Comparison of ENCODE assay signal across 17 cellular contexts in genomic region chrX:49060914-49061313, GRCh38.
"Had no signal": no experiment of that assay in that cellular context is flagged by ENCODE, and none has a peak within 500 bp of the region (broad histone marks: within the 10 kb centered on the region; RNA-seq: fewer than 3 reads in every experiment).

No MANE protein-coding gene starts in this region.

- H3K4me1 ChIP-seq: prostate gland, right lobe of liver, stomach had no signal

- H3K9me3 ChIP-seq: esophagus squamous epithelium, prostate gland, right lobe of liver, stomach, testis had no signal

- DNase-seq: activated CD4-positive, alpha-beta memory T cell treated with anti-CD3 and anti-CD28 coated beads for 36 hours; activated CD4-positive, alpha-beta T cell treated with anti-CD3 and anti-CD28 coated beads for 1 hour; activated CD8-positive, alpha-beta memory T cell treated with anti-CD3 and anti-CD28 coated beads, Interleukin-2, amount 10 ng/mL, durations not matched to agents 7 days and 5 days; activated naive CD4-positive, alpha-beta T cell treated with anti-CD3 and anti-CD28 coated beads, Interleukin-2, amount 50 U/mL, for 16 hours; activated T-cell treated with anti-CD3 and anti-CD28 coated beads, Interleukin-2, amount 50 U/mL, for 1 hour; amniotic stem cell; caudate nucleus; esophagus squamous epithelium; immature natural killer cell; mesendoderm; nucleus accumbens; right lobe of liver; stomach; testis had no signal

- H3K27ac ChIP-seq: prostate gland, right lobe of liver, testis, VCaP had no signal

- H3K27ac Mint-ChIP-seq: activated CD4-positive, alpha-beta memory T cell treated with anti-CD3 and anti-CD28 coated beads for 36 hours; activated CD8-positive, alpha-beta memory T cell treated with anti-CD3 and anti-CD28 coated beads, Interleukin-2, amount 10 ng/mL, durations not matched to agents 7 days and 5 days had no signal

- H3K4me3 ChIP-seq: prostate gland, right lobe of liver, testis had no signal

- H3K36me3 ChIP-seq: prostate gland, right lobe of liver had no signal

- H3K9me3 Mint-ChIP-seq: activated CD4-positive, alpha-beta memory T cell treated with anti-CD3 and anti-CD28 coated beads for 36 hours; immature natural killer cell; natural killer cell treated with Interleukin-12 subunit alpha and Interleukin-12 subunit beta and Interleukin-15 and Interleukin-18, amount 100 ng/mL, for 72 hours had no signal

- ATAC-seq: activated CD8-positive, alpha-beta memory T cell treated with anti-CD3 and anti-CD28 coated beads, Interleukin-2, amount 10 ng/mL, durations not matched to agents 7 days and 5 days; natural killer cell treated with Interleukin-12 subunit alpha and Interleukin-12 subunit beta and Interleukin-15 and Interleukin-18, amount 100 ng/mL, for 72 hours had no signal

- H3K27me3 Mint-ChIP-seq: activated CD4-positive, alpha-beta memory T cell treated with anti-CD3 and anti-CD28 coated beads for 36 hours; activated CD8-positive, alpha-beta memory T cell treated with anti-CD3 and anti-CD28 coated beads, Interleukin-2, amount 10 ng/mL, durations not matched to agents 7 days and 5 days; natural killer cell treated with Interleukin-12 subunit alpha and Interleukin-12 subunit beta and Interleukin-15 and Interleukin-18, amount 100 ng/mL, for 72 hours had no signal

- H3K36me3 Mint-ChIP-seq: activated CD4-positive, alpha-beta memory T cell treated with anti-CD3 and anti-CD28 coated beads for 36 hours; immature natural killer cell; natural killer cell treated with Interleukin-12 subunit alpha and Interleukin-12 subunit beta and Interleukin-15 and Interleukin-18, amount 100 ng/mL, for 72 hours had no signal

- H3K4me3 Mint-ChIP-seq: activated CD4-positive, alpha-beta memory T cell treated with anti-CD3 and anti-CD28 coated beads for 36 hours; activated CD8-positive, alpha-beta memory T cell treated with anti-CD3 and anti-CD28 coated beads, Interleukin-2, amount 10 ng/mL, durations not matched to agents 7 days and 5 days; immature natural killer cell; natural killer cell treated with Interleukin-12 subunit alpha and Interleukin-12 subunit beta and Interleukin-15 and Interleukin-18, amount 100 ng/mL, for 72 hours had no signal

- H3K27me3 ChIP-seq: esophagus squamous epithelium, right lobe of liver, testis had no signal
